14 cellular contexts compared by ENCODE assay signal in the genomic region with DNA sequence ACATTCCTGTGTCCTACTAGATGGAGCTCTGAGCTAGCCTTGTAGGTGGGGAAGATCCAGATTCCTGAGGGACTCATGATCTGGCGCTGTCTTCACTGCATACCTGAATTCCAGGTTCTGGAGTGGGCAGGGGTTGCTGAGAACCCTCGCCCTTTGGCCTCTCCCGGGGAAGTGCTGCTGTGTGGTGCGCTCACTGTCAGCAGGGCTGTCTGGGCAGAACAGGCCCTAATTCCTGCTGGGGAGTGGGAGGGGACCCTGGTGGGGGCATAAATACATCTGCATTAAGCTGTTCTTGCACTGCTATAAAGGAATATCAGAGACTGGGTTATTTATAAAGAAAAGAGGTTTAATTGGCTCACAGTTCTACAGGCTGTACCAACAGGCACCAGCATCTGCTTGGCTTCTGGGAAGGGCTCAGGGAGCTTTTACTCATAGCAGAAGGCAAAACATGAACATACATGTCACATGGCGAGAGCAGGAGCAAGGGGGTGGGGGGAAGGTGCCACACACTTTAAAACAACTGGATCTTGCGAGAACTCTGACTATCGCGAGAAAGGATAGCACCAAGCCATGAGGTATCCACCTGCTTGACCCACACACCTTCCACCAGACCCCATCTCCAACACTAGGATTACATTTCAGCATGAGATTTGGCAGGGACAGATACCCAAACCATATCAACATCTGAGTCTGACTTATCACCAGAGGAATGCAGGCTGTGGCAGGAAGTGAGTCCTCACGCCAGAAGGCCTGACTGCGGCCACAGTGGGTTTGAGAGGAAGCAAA.
DNase-seq lines count a peak whose midpoint lies in the region; ATAC-seq and TF ChIP-seq lines count a peak whose summit lies in the region.
"Had no signal": no experiment of that assay in that cellular context is flagged by ENCODE, and none has a peak within 500 bp of the region (broad histone marks: within the 10 kb centered on the region; RNA-seq: fewer than 3 reads in every experiment).

No MANE protein-coding gene starts in this region.

- no peaks in the 10 kb centered on the region for H3K79me2 ChIP-seq in hepatocyte

- H3K36me3 ChIP-seq in hepatocyte (replicated peaks; ENCODE audit: insufficient read depth, low read depth), result no peaks in the 10 kb centered on the region

- H2AFZ ChIP-seq in hepatocyte, result no peak overlapping the region

- H3K4me1 ChIP-seq in hepatocyte (ENCODE audit: insufficient read depth), result peaks cover 10% of the 10 kb centered on the region

- peak; percentile 90 for DNase-seq in EL
- DNase-seq in RWPE1 (ENCODE audit: low spot score), result peak; percentile 21
- DNase-seq in endothelial cell (ENCODE audit: low spot score), result no peak
- DNase-seq in neural crest cell (ENCODE audit: low read depth, low spot score), result no peak
- DNase-seq in hepatocyte (ENCODE audit: low spot score), result no peak
- no peak for DNase-seq in cerebellar cortex (ENCODE audit: low spot score)
- no peak for DNase-seq in stimulated activated CD4-positive, alpha-beta T cell treated with anti-CD3 and anti-CD28 coated beads, Interleukin-15, amount 100 ng/mL, for 24 hours
- DNase-seq: DMS79 treated with DMSO at 0.1 percent for 48 hours; NCI-H524 treated with DMSO at 0.1 percent for 48 hours; stimulated activated CD4-positive, alpha-beta T cell treated with anti-CD3 and anti-CD28 coated beads, Interleukin-12 subunit alpha, Interleukin-12 subunit beta, amount 100 ng/mL, for 4 hours; stimulated activated naive CD4-positive, alpha-beta T cell treated with Interleukin-2 at 50 U/mL for 16 hours had no signal

- H3K9me3 Mint-ChIP-seq in endothelial cell (ENCODE audit: unreplicated experiment) (peaks cover 4% of the 10 kb centered on the region), neural crest cell (no peaks in the 10 kb centered on the region)
- H3K9me3 Mint-ChIP-seq: IgD-negative memory B cell, memory B cell had no signal

- CTCF ChIA-PET in RWPE1 (lab: Yijun Ruan, JAX), result interaction anchor here (0.6 kb wide), 1 partner anchor 700 kb away, joined by 4 read pairs; no protein-coding TSS in a partner anchor

- H3K4me3 Mint-ChIP-seq in endothelial cell (ENCODE audit: unreplicated experiment) (peak overlapping the region; percentile 62), neural crest cell (no peak overlapping the region)
- H3K4me3 Mint-ChIP-seq: IgD-negative memory B cell, memory B cell had no signal

- H3K36me3 Mint-ChIP-seq in endothelial cell (ENCODE audit: low read depth, unreplicated experiment), result peaks cover 60% of the 10 kb centered on the region
- H3K36me3 Mint-ChIP-seq in neural crest cell (ENCODE audit: low read depth), result no peaks in the 10 kb centered on the region
- H3K36me3 Mint-ChIP-seq: IgD-negative memory B cell, memory B cell had no signal

- no peak overlapping the region for H3K4me2 ChIP-seq in hepatocyte

- no peaks in the 10 kb centered on the region for H3K9me3 ChIP-seq in hepatocyte (ENCODE audit: low read depth)

- WGBS in hepatocyte (ENCODE audit: low lambda C conversion rate, missing lambda C conversion rate), result 86% methylated on average over 10 of the region's 10 CpGs

- POLR2A ChIA-PET in RWPE1 (lab: Yijun Ruan, JAX; ENCODE audit: low non-redundant PET), result no interaction called here

- H3K27ac Mint-ChIP-seq in endothelial cell (ENCODE audit: unreplicated experiment) (peak overlapping the region; percentile 64), neural crest cell (ENCODE audit: unreplicated experiment) (peak overlapping the region; percentile 70)
- H3K27ac Mint-ChIP-seq: IgD-negative memory B cell, memory B cell had no signal

- ATAC-seq in GM21515 (IDR thresholded peaks at IDR 0.05; ENCODE audit: unreplicated experiment), result no peak

- TF ChIP-seq CTCF in RWPE1 (conservative IDR thresholded peaks at IDR 0.05; ENCODE audit: low read depth) (no peak), endothelial cell (IDR thresholded peaks at IDR 0.05; ENCODE audit: unreplicated experiment) (no peak), neural crest cell (conservative IDR thresholded peaks at IDR 0.05) (no peak), hepatocyte (IDR thresholded peaks at IDR 0.05; ENCODE audit: poor library complexity) (no peak)

- H3K9me2 ChIP-seq in hepatocyte (replicated peaks; ENCODE audit: insufficient read depth), result no peaks in the 10 kb centered on the region

- peaks cover 5% of the 10 kb centered on the region for H3K27me3 Mint-ChIP-seq in endothelial cell (ENCODE audit: unreplicated experiment)
- H3K27me3 Mint-ChIP-seq in neural crest cell (ENCODE audit: low read depth), result no peaks in the 10 kb centered on the region

- no peaks in the 10 kb centered on the region for H4K20me1 ChIP-seq in hepatocyte (ENCODE audit: insufficient read depth, poor library complexity, severe bottlenecking)

- peaks cover 42% of the 10 kb centered on the region for H3K4me1 Mint-ChIP-seq in endothelial cell (ENCODE audit: unreplicated experiment)
- H3K4me1 Mint-ChIP-seq in neural crest cell, result peaks cover 4% of the 10 kb centered on the region
- H3K4me1 Mint-ChIP-seq: memory B cell had no signal

- no peak overlapping the region for H3K4me3 ChIP-seq in hepatocyte

- H3K27me3 ChIP-seq in hepatocyte, result no peaks in the 10 kb centered on the region

- H3K27ac ChIP-seq in RWPE1, result no peak overlapping the region
- H3K27ac ChIP-seq in hepatocyte, result no peak overlapping the region

Comparison
In these comparisons a context has a peak if more than half of its experiments do, and no peak if none do; other contexts are left out.
1. DNase-seq: peak in EL (single experiment) and RWPE1 (single experiment); none in endothelial cell (single experiment), neural crest cell (single experiment), hepatocyte (single experiment), cerebellar cortex (single experiment) and stimulated activated CD4-positive, alpha-beta T cell treated with anti-CD3 and anti-CD28 coated beads, Interleukin-15, amount 100 ng/mL, for 24 hours (single experiment).